Comparison of ENCODE assay signal across 9 cellular contexts in genomic region chr19:13881231-13881691, GRCh38. TPM values are rescaled to one million over a fixed set of nuclear protein-coding genes. Genes with fewer than 3 reads are reported as not detected.
DNase-seq lines count a peak whose midpoint lies in the region; ATAC-seq, FAIRE-seq and TF ChIP-seq lines count a peak whose summit lies in the region.
"Had no signal": no experiment of that assay in that cellular context is flagged by ENCODE, and none has a peak within 500 bp of the region (broad histone marks: within the 10 kb centered on the region; RNA-seq: fewer than 3 reads in every experiment).

No MANE protein-coding gene starts in this region.

- no peak for ATAC-seq in HG02678 (IDR thresholded peaks at IDR 0.05; ENCODE audit: unreplicated experiment)

- no peak overlapping the region for H3K4me3 ChIP-seq in HEK293 (ENCODE audit: low read depth, low read length)
- H3K4me3 ChIP-seq in muscle layer of colon (ENCODE audit: low read depth in 1 of 2, low read length in 2 of 2) = no peak overlapping the region

- no peaks in the 10 kb centered on the region for H3K27me3 ChIP-seq in muscle layer of colon (ENCODE audit: control insufficient read depth in 1 of 2, insufficient read depth in 2 of 2, low read length in 2 of 2)

- TF ChIP-seq CTCF in HEK293 (tag by site-specific recombination; IDR thresholded peaks at IDR 0.05) = no peak
- TF ChIP-seq CTCF in D721Med (IDR thresholded peaks at IDR 0.05; ENCODE audit: insufficient read depth, missing control alignments) = no peak

- peak overlapping the region; percentile 61 for H3K27ac Mint-ChIP-seq in activated naive CD8-positive, alpha-beta T cell

- POLR2A ChIA-PET in HEK293 (lab: Yijun Ruan, JAX) = interaction anchor here (0.5 to 1.1 kb wide), 5 partner anchors 22 to 256 kb away, joined by 3 to 5 read pairs (median 4); partner anchors contain the start of gene MISP3

- H3K27me3 Mint-ChIP-seq in activated naive CD8-positive, alpha-beta T cell = no peaks in the 10 kb centered on the region

- peak; percentile 42 for DNase-seq in A172 (ENCODE audit: low spot score)
- DNase-seq in midbrain (lab: John Stamatoyannopoulos, UW) = no peak
- no peak for DNase-seq in D721Med (ENCODE audit: insufficient read length, low spot score)
- DNase-seq in NCI-H748 treated with DMSO at 0.1 percent for 48 hours (lab: John Stamatoyannopoulos, UW) = no peak

- CTCF ChIA-PET in HEK293 (lab: Yijun Ruan, JAX) = interaction anchor here (0.6 to 4.2 kb wide), 18 partner anchors 10 to 621 kb away, joined by 3 to 54 read pairs (median 5); partner anchors contain the start of genes DCAF15, IL27RA and MISP3

- FAIRE-seq in D721Med (lab: Jason Lieb, UNC) = no peak

- H3K27ac ChIP-seq in HEK293 (ENCODE audit: extremely low read depth, low read depth, low read length) (no peak overlapping the region), muscle layer of colon (ENCODE audit: low read depth, low read length) (peak overlapping the region; percentile 1)

- no peak overlapping the region for H3K9ac ChIP-seq in muscle layer of colon (ENCODE audit: low read length)

- H3K9me3 ChIP-seq in HEK293 (ENCODE audit: control insufficient read depth, insufficient read depth, low read depth, low read length) (no peaks in the 10 kb centered on the region), muscle layer of colon (ENCODE audit: low read length) (no peaks in the 10 kb centered on the region)

- H3K4me1 ChIP-seq in HEK293 (ENCODE audit: control insufficient read depth, insufficient read depth, low read length) = 0 out of 2 replicates have a peak, but pooled peaks cover 2% of the 10 kb centered on the region
- H3K4me1 ChIP-seq in muscle layer of colon (ENCODE audit: insufficient read depth, low read length) = peaks cover 18% of the 10 kb centered on the region

- H3K36me3 Mint-ChIP-seq in activated naive CD8-positive, alpha-beta T cell = no peaks in the 10 kb centered on the region

- H3K36me3 ChIP-seq in HEK293 (ENCODE audit: control insufficient read depth in 2 of 2, insufficient read depth in 1 of 2, low read length in 2 of 2) = no peaks in the 10 kb centered on the region
- no peaks in the 10 kb centered on the region for H3K36me3 ChIP-seq in muscle layer of colon (ENCODE audit: insufficient read depth, low read length)

- peaks cover 36% of the 10 kb centered on the region for H3K4me1 Mint-ChIP-seq in activated naive CD8-positive, alpha-beta T cell (ENCODE audit: low read depth)

- H3K9me3 Mint-ChIP-seq in activated naive CD8-positive, alpha-beta T cell (ENCODE audit: low read depth) = no peaks in the 10 kb centered on the region

- peak overlapping the region; percentile 66 for H3K4me3 Mint-ChIP-seq in activated naive CD8-positive, alpha-beta T cell

TF ChIP-seq in HEK293, 187 proteins besides CTCF, POLR2A, EP300 and RAD21 (continues in another document):
- TF ChIP-seq ZIC2 (tag by site-specific recombination; IDR thresholded peaks at IDR 0.05) (peak; percentile 74), KLF17 (tag by site-specific recombination; IDR thresholded peaks at IDR 0.05) (no peak), ZNF792 (tag by site-specific recombination; IDR thresholded peaks at IDR 0.05) (no peak), FEZF1 (tag by site-specific recombination; IDR thresholded peaks at IDR 0.05) (no peak), YY1 (tag by site-specific recombination; IDR thresholded peaks at IDR 0.05) (no peak), ZNF530 (tag by site-specific recombination; IDR thresholded peaks at IDR 0.05; ENCODE audit: low read depth) (no peak), KLF7 (tag by site-specific recombination; IDR thresholded peaks at IDR 0.05; ENCODE audit: borderline replicate concordance) (no peak), ZNF555 (tag by site-specific recombination; conservative IDR thresholded peaks at IDR 0.05) (no peak), KLF10 (tag by site-specific recombination; IDR thresholded peaks at IDR 0.05) (no peak), YY2 (tag by site-specific recombination; IDR thresholded peaks at IDR 0.05) (no peak), ZNF518A (tag by site-specific recombination; conservative IDR thresholded peaks at IDR 0.05; ENCODE audit: low read depth) (no peak), AEBP2 (tag by site-specific recombination; IDR thresholded peaks at IDR 0.05; ENCODE audit: borderline replicate concordance) (no peak), ZFHX2 (tag by site-specific recombination; conservative IDR thresholded peaks at IDR 0.05) (peak; percentile 94), ZNF48 (tag by site-specific recombination; IDR thresholded peaks at IDR 0.05) (no peak), ZNF18 (tag by site-specific recombination; IDR thresholded peaks at IDR 0.05) (no peak), KLF8 (tag by site-specific recombination; IDR thresholded peaks at IDR 0.05) (no peak), ZNF112 (tag by site-specific recombination; IDR thresholded peaks at IDR 0.05) (no peak)

RNA-seq across cellular contexts. Expression of gene NANOS3, which starts 4.3 kb away (rescaled TPM):
- total RNA-seq in A172 (2014; rRNA removed; shearing (Covaris generic)) = not detected in 2 replicates
- total RNA-seq: HT1080 had no signal

RNA-seq across cellular contexts. Expression of gene BRME1, which starts 24.7 kb away (rescaled TPM):
- total RNA-seq in A172 (2014; rRNA removed; shearing (Covaris generic)) = 0.48 and 3.0 TPM in 2 replicates

RNA-seq across cellular contexts. Expression of gene CC2D1A, which starts 24.7 kb away (rescaled TPM):
- total RNA-seq in A172 (2014; rRNA removed; shearing (Covaris generic)) = 29.7 and 30.8 TPM in 2 replicates

RNA-seq across cellular contexts. Expression of gene PODNL1, which starts 57.0 kb away (rescaled TPM):
- 1.1 and 2.7 TPM in 2 replicates for total RNA-seq in A172 (2014; rRNA removed; shearing (Covaris generic))
